In genomic region chr1:1344672-1345361, GRCh38 we compare ENCODE assay signal across 9 cellular contexts. TPM values are rescaled to one million over a fixed set of nuclear protein-coding genes. Genes with fewer than 3 reads are reported as not detected.
DNase-seq lines count a peak whose midpoint lies in the region; ATAC-seq, FAIRE-seq and TF ChIP-seq lines count a peak whose summit lies in the region.
"Had no signal": no experiment of that assay in that cellular context is flagged by ENCODE, and none has a peak within 500 bp of the region (broad histone marks: within the 10 kb centered on the region; RNA-seq: fewer than 3 reads in every experiment).

No MANE protein-coding gene starts in this region.

- FAIRE-seq in HTR-8/SVneo (lab: Jason Lieb, UNC), result peak; percentile 38
- FAIRE-seq: endometrium had no signal

- in situ Hi-C loops in GM13977 (cut with MboI; ENCODE audit: low pct_unique_long_range_greater_than_20kb, low sequenced_read_pairs, unreplicated experiment), result no loop called here

- H3K79me2 ChIP-seq in ACC112 (ENCODE audit: control insufficient read depth, insufficient read depth, low read length, unreplicated experiment), result peaks cover 69% of the 10 kb centered on the region

- peak; percentile 28 for TF ChIP-seq CTCF in lower lobe of right lung (IDR thresholded peaks at IDR 0.05)
- no peak for TF ChIP-seq CTCF in GM13977 (IDR thresholded peaks at IDR 0.05; ENCODE audit: extremely low read depth, insufficient read depth, missing control alignments)

- H3K4me3 ChIP-seq in ACC112 (ENCODE audit: low read depth, low read length) (peak overlapping the region; percentile 96), lower lobe of right lung (no peak overlapping the region)

- H3K27ac ChIP-seq in ACC112 (ENCODE audit: low read depth, low read length) (peak overlapping the region; percentile 41), lower lobe of right lung (peak overlapping the region; percentile 46)

- H3K27me3 ChIP-seq in ACC112 (ENCODE audit: insufficient read depth, low read length) (no peaks in the 10 kb centered on the region), lower lobe of right lung (ENCODE audit: low read depth) (no peaks in the 10 kb centered on the region)

- peaks cover 40% of the 10 kb centered on the region for H3K4me1 ChIP-seq in ACC112 (ENCODE audit: control insufficient read depth, insufficient read depth, low read length, unreplicated experiment)
- peaks cover 41% of the 10 kb centered on the region for H3K4me1 ChIP-seq in lower lobe of right lung

- DNase-seq in HTR-8/SVneo (ENCODE audit: insufficient read length, low spot score), result peak; percentile 43
- peak; percentile 56 for DNase-seq in activated naive CD4-positive, alpha-beta T cell treated with anti-CD3 and anti-CD28 coated beads, Interleukin-2, amount 50 U/mL, for 16 hours
- no peak for DNase-seq in lower lobe of right lung
- DNase-seq in NCI-H1930 (lab: John Stamatoyannopoulos, UW), result no peak
- no peak for DNase-seq in GM13977 (ENCODE audit: low spot score)

- ATAC-seq in lower lobe of right lung, result peak; percentile 43 to 51
- no peak for ATAC-seq in HG02973 (IDR thresholded peaks at IDR 0.05; ENCODE audit: unreplicated experiment)
- ATAC-seq in GM18858 (IDR thresholded peaks at IDR 0.05; ENCODE audit: unreplicated experiment), result no peak

- intact Hi-C loops in lower lobe of right lung (cut with DNase I), result no loop called here

- H3K9me3 ChIP-seq in lower lobe of right lung, result no peaks in the 10 kb centered on the region

- peaks cover 8% of the 10 kb centered on the region; the same call in 1 of the 2 replicates for H3K36me3 ChIP-seq in ACC112 (ENCODE audit: insufficient read depth, low read length)
- H3K36me3 ChIP-seq in lower lobe of right lung, result peaks cover 15% of the 10 kb centered on the region

- H2AFZ ChIP-seq in ACC112 (ENCODE audit: low read length, unreplicated experiment), result no peak overlapping the region

RNA-seq across cellular contexts. Expression of gene DVL1, which starts 4.4 kb away (rescaled TPM):
- total RNA-seq in lower lobe of right lung, result 60.4 TPM

RNA-seq across cellular contexts. Expression of gene MXRA8, which starts 13.5 kb away (rescaled TPM):
- total RNA-seq in lower lobe of right lung, result 39.3 TPM

RNA-seq across cellular contexts. Expression of gene TAS1R3, which starts 13.7 kb away (rescaled TPM):
- total RNA-seq in lower lobe of right lung, result 0.65 TPM

RNA-seq across cellular contexts. Expression of gene CPTP, which starts 20.2 kb away (rescaled TPM):
- 20.4 TPM for total RNA-seq in lower lobe of right lung

RNA-seq across cellular contexts. Expression of gene INTS11, which starts 20.4 kb away (rescaled TPM):
- 88.9 TPM for total RNA-seq in lower lobe of right lung

Comparison
In these comparisons a context has a peak if more than half of its experiments do, and no peak if none do; other contexts are left out.
1. DNase-seq: peak in HTR-8/SVneo (single experiment) and activated naive CD4-positive, alpha-beta T cell treated with anti-CD3 and anti-CD28 coated beads, Interleukin-2, amount 50 U/mL, for 16 hours (single experiment); none in lower lobe of right lung (single experiment), NCI-H1930 (0 of 2) and GM13977 (single experiment).
2. ATAC-seq: peak in lower lobe of right lung (2 of 2); none in HG02973 (single experiment) and GM18858 (single experiment).